ENCODE assay signal across 17 cellular contexts in the genomic region with DNA sequence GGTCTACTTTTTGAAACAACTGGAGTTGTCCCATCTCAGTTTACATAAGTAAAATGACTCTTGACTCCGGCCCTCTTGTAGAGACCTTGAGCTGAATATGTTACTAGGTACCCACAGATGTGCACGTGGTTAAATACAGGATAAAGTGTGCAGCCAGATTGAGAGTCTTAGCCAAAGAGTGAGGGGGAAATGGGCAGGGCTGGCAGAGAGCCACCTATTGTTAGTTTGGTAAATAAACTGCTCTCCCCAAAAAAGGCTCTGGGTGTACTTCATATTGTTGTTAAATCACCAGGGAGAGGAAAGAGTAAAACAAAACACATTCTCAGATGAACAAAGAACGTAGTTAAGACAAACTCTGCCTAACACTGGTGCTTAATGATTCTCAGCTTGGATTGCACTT. TPM values are rescaled to one million over a fixed set of nuclear protein-coding genes. Genes with fewer than 3 reads are reported as not detected.
DNase-seq lines count a peak whose midpoint lies in the region; ATAC-seq and TF ChIP-seq lines count a peak whose summit lies in the region.
"Had no signal": no experiment of that assay in that cellular context is flagged by ENCODE, and none has a peak within 500 bp of the region (broad histone marks: within the 10 kb centered on the region; RNA-seq: fewer than 3 reads in every experiment).

No MANE protein-coding gene starts in this region.

- 39% methylated on average over 3 of the region's 3 CpGs for WGBS in right cardiac atrium

- H3K27ac ChIP-seq in OCI-LY7 (ENCODE audit: low read depth, low read length, poor library complexity, severe bottlenecking) = no peak overlapping the region
- no peak overlapping the region for H3K27ac ChIP-seq in right cardiac atrium (ENCODE audit: low read length)
- peak overlapping the region; percentile 83 for H3K27ac ChIP-seq in upper lobe of right lung

- ATAC-seq in Right ventricle myocardium superior (ENCODE audit: poor library complexity) = no peak
- no peak for ATAC-seq in Right ventricle myocardium inferior
- peak; percentile 51 to 66 for ATAC-seq in right cardiac atrium
- ATAC-seq in upper lobe of right lung = peak; percentile 67
- ATAC-seq in HG03139 (IDR thresholded peaks at IDR 0.05; ENCODE audit: unreplicated experiment) = no peak
- no peak for ATAC-seq in HG03196 (IDR thresholded peaks at IDR 0.05; ENCODE audit: unreplicated experiment)
- ATAC-seq: Panc1, T-cell had no signal

- H3K27me3 ChIP-seq in right cardiac atrium (ENCODE audit: control insufficient read depth, insufficient read depth) = no peaks in the 10 kb centered on the region
- H3K27me3 ChIP-seq in upper lobe of right lung = no peaks in the 10 kb centered on the region

- peak overlapping the region; percentile 16; the same call in 1 of the 2 replicates for H3K4me2 ChIP-seq in OCI-LY7 (ENCODE audit: low read length)
- H3K4me2 ChIP-seq: smooth muscle cell had no signal

- intact Hi-C loops in Right ventricle myocardium superior (cut with DNase I) (no loop called here), Right ventricle myocardium inferior (cut with DNase I) (no loop called here), OCI-LY7 (cut with micrococcal nuclease; ENCODE audit: unreplicated experiment) (no loop called here), right cardiac atrium (cut with DNase I) (no loop called here), upper lobe of right lung (cut with DNase I) (no loop called here)

- peak overlapping the region; percentile 93 for H2AFZ ChIP-seq in OCI-LY7 (ENCODE audit: low read length)

- no TSS peak for BruUV-seq in OCI-LY7 (replicated peaks; lab: Mats Ljungman, UMichigan)

- H3K4me1 ChIP-seq in OCI-LY7 (ENCODE audit: insufficient read depth, low read length, poor library complexity, severe bottlenecking) (peaks cover 41% of the 10 kb centered on the region), right cardiac atrium (ENCODE audit: control insufficient read depth, insufficient read depth, low read length) (peaks cover 2% of the 10 kb centered on the region), upper lobe of right lung (peaks cover 55% of the 10 kb centered on the region)

- POLR2A ChIA-PET in OCI-LY7 (lab: Charles Lee) = interaction anchor here (1.7 kb wide), 1 partner anchor 44 kb away, joined by 6 read pairs; no protein-coding TSS in a partner anchor

- DNase-seq in Right ventricle myocardium superior = peak; percentile 58
- no peak for DNase-seq in Right ventricle myocardium inferior (ENCODE audit: missing footprints)
- peak; percentile 45 for DNase-seq in OCI-LY7 (ENCODE audit: low spot score)
- peak in 1 of 3 donors; percentile 59 for DNase-seq in right cardiac atrium
- DNase-seq in upper lobe of right lung = no peak
- no peak for DNase-seq in H4 (ENCODE audit: low spot score)
- DNase-seq: ACHN; activated CD4-positive, CD25-positive, alpha-beta regulatory T cell treated with anti-CD3 and anti-CD28 coated beads, Interleukin-2, amount 50 U/mL, for 72 hours; activated naive CD4-positive, alpha-beta T cell; Caco-2; GOT3; Kasumi-1; T-cell had no signal

- CTCF ChIA-PET in OCI-LY7 (lab: Charles Lee; ENCODE audit: unreplicated experiment) = no interaction called here

- H3K36me3 ChIP-seq in OCI-LY7 (ENCODE audit: insufficient read depth, low read length) = no peaks in the 10 kb centered on the region
- no peaks in the 10 kb centered on the region for H3K36me3 ChIP-seq in upper lobe of right lung

- no peaks in the 10 kb centered on the region for H3K79me2 ChIP-seq in OCI-LY7 (ENCODE audit: insufficient read depth, low read depth, low read length)

- no peaks in the 10 kb centered on the region for H4K20me1 ChIP-seq in OCI-LY7 (ENCODE audit: insufficient read depth, low read length)

- H3K4me3 ChIP-seq in OCI-LY7 (ENCODE audit: low read depth, low read length, poor library complexity, severe bottlenecking) (no peak overlapping the region), right cardiac atrium (ENCODE audit: low read length) (no peak overlapping the region), upper lobe of right lung (no peak overlapping the region)
- H3K4me3 ChIP-seq: smooth muscle cell had no signal

- peak; percentile 46; the same call in 1 of the 2 replicates for TF ChIP-seq CTCF in OCI-LY7 (conservative IDR thresholded peaks at IDR 0.05; ENCODE audit: low read length)
- no peak for TF ChIP-seq CTCF in upper lobe of right lung (IDR thresholded peaks at IDR 0.05)

- H3K9me3 ChIP-seq in OCI-LY7 (ENCODE audit: low read length) (no peaks in the 10 kb centered on the region), right cardiac atrium (ENCODE audit: control insufficient read depth, low read length) (no peaks in the 10 kb centered on the region), upper lobe of right lung (no peaks in the 10 kb centered on the region)
- H3K9me3 ChIP-seq: Caco-2 had no signal

- no peaks in the 10 kb centered on the region for H3K9me2 ChIP-seq in OCI-LY7 (ENCODE audit: insufficient read depth, low read length)

RNA-seq across cellular contexts. Expression of a gene that starts 20.3 kb away (rescaled TPM):
- total RNA-seq in Right ventricle myocardium superior (not detected), Right ventricle myocardium inferior (not detected), OCI-LY7 (2022) (1.9 and 2.6 TPM in 2 replicates), right cardiac atrium (not detected), upper lobe of right lung (not detected)
- total RNA-seq in OCI-LY7 (2014; rRNA removed; shearing (Covaris generic)) = 0.85 and 1.1 TPM in 2 replicates
- polyA plus RNA-seq in right cardiac atrium = not detected
- total RNA-seq in H4 (2014; rRNA removed; shearing (Covaris generic)) = not detected in 2 replicates
- total RNA-seq: Caco-2, smooth muscle cell had no signal
- polyA plus RNA-seq: smooth muscle cell had no signal

RNA-seq across cellular contexts. Expression of a gene that starts 43.3 kb away (rescaled TPM):
- total RNA-seq in Right ventricle myocardium superior (30.6 TPM), Right ventricle myocardium inferior (32.1 TPM), OCI-LY7 (2022) (31.0 and 31.7 TPM in 2 replicates), right cardiac atrium (10 to 100 TPM; 26.0 to 35.7 (median 30.6) TPM), upper lobe of right lung (35.0 TPM)
- total RNA-seq in OCI-LY7 (2014; rRNA removed; shearing (Covaris generic)) = 24.0 and 26.9 TPM in 2 replicates
- 41.6 TPM for polyA plus RNA-seq in right cardiac atrium
- 23.7 and 27.2 TPM in 2 replicates for total RNA-seq in H4 (2014; rRNA removed; shearing (Covaris generic))

RNA-seq across cellular contexts. Expression of a gene that starts 59.0 kb away (rescaled TPM):
- total RNA-seq in Right ventricle myocardium superior (50.6 TPM), Right ventricle myocardium inferior (51.0 TPM), OCI-LY7 (2022) (0.68 and 2.1 TPM in 2 replicates), right cardiac atrium (10 to 100 TPM; 31.3 to 44.4 (median 34.5) TPM), upper lobe of right lung (0.38 TPM)
- 0.13 TPM in 1 of 2 replicates, not detected in the other for total RNA-seq in OCI-LY7 (2014; rRNA removed; shearing (Covaris generic))
- polyA plus RNA-seq in right cardiac atrium = 60.3 TPM
- total RNA-seq in H4 (2014; rRNA removed; shearing (Covaris generic)) = 0.19 TPM in 1 of 2 replicates, not detected in the other

RNA-seq across cellular contexts. Expression of a gene that starts 59.4 kb away (rescaled TPM):
- total RNA-seq in Right ventricle myocardium superior (10.0 TPM), Right ventricle myocardium inferior (10.4 TPM), OCI-LY7 (2022) (18.6 and 22.5 TPM in 2 replicates), right cardiac atrium (10 to 100 TPM in 3 of 4 donors, 1 to 10 TPM in 1; 9.8 to 14.4 (median 10.7) TPM), upper lobe of right lung (14.4 TPM)
- 11.1 and 12.1 TPM in 2 replicates for total RNA-seq in OCI-LY7 (2014; rRNA removed; shearing (Covaris generic))
- 6.7 TPM for polyA plus RNA-seq in right cardiac atrium
- 3.6 and 3.8 TPM in 2 replicates for total RNA-seq in H4 (2014; rRNA removed; shearing (Covaris generic))

Comparison
In these comparisons a context has a peak if more than half of its experiments do, and no peak if none do; other contexts are left out.
1. ATAC-seq: peak in right cardiac atrium (2 of 2) and upper lobe of right lung (single experiment); none in Right ventricle myocardium superior (single experiment), Right ventricle myocardium inferior (single experiment), HG03139 (single experiment) and HG03196 (single experiment).
2. DNase-seq: peak in Right ventricle myocardium superior (single experiment) and OCI-LY7 (single experiment); none in Right ventricle myocardium inferior (single experiment), upper lobe of right lung (single experiment) and H4 (single experiment).
3. RNA of a gene that starts 59.0 kb away (total RNA-seq): 51.0 TPM in Right ventricle myocardium inferior (single experiment), 50.6 TPM in Right ventricle myocardium superior (single experiment) and 31.3 to 44.4 TPM in right cardiac atrium; 0.13 to 2.1 TPM in OCI-LY7, 0.38 TPM in upper lobe of right lung (single experiment) and 0.19 TPM in H4; every median in the first group is over 10 times any median in the second.